13 cellular contexts compared by ENCODE assay signal in genomic region chr2:68901199-68901515, GRCh38. TPM values are rescaled to one million over a fixed set of nuclear protein-coding genes. Genes with fewer than 3 reads are reported as not detected.
DNase-seq lines count a peak whose midpoint lies in the region; ATAC-seq and TF ChIP-seq lines count a peak whose summit lies in the region.
"Had no signal": no experiment of that assay in that cellular context is flagged by ENCODE, and none has a peak within 500 bp of the region (broad histone marks: within the 10 kb centered on the region; RNA-seq: fewer than 3 reads in every experiment).

No MANE protein-coding gene starts in this region.

- CTCF ChIA-PET in Caco-2 (lab: Charles Lee) = interaction anchor here (1.1 to 1.3 kb wide), 2 partner anchors 149 to 192 kb away, joined by 3 read pairs; no protein-coding TSS in a partner anchor

- peaks cover 9% of the 10 kb centered on the region for H3K27me3 Mint-ChIP-seq in Caco-2 (ENCODE audit: insufficient read depth, unreplicated experiment)
- H3K27me3 Mint-ChIP-seq: dendritic cell treated with granulocyte-macrophage colony-stimulating factor and Interleukin-4, amounts not matched to agents 40 ng/mL and 50 ng/mL, for 4 days had no signal

- H3K36me3 Mint-ChIP-seq in Caco-2 (ENCODE audit: insufficient read depth, unreplicated experiment) = no peaks in the 10 kb centered on the region

- H3K4me1 Mint-ChIP-seq in Caco-2 (ENCODE audit: low read depth, unreplicated experiment) = no peaks in the 10 kb centered on the region

- H3K4me3 Mint-ChIP-seq in Caco-2 (ENCODE audit: unreplicated experiment) = no peak overlapping the region
- H3K4me3 Mint-ChIP-seq: dendritic cell treated with granulocyte-macrophage colony-stimulating factor and Interleukin-4, amounts not matched to agents 40 ng/mL and 50 ng/mL, for 4 days had no signal

- WGBS in aorta, 2 donors = 81% methylated on average over 4 of the region's 4 CpGs

- H3K36me3 ChIP-seq in Caco-2 (ENCODE audit: control insufficient read depth, insufficient read depth, low read length) = no peaks in the 10 kb centered on the region
- no peaks in the 10 kb centered on the region for H3K36me3 ChIP-seq in aorta (ENCODE audit: control insufficient read depth in 1 of 2, insufficient read depth in 2 of 2, low read length in 1 of 2)

- intact Hi-C loops in Caco-2 (cut with micrococcal nuclease; ENCODE audit: unreplicated experiment) = loop anchor here (1.0 kb wide), 2 partner anchors 150 to 192 kb away; no protein-coding TSS in a partner anchor
- intact Hi-C loops in aorta (cut with DNase I) = no loop called here

- peak in 1 of 2 experiments; percentile 35 for DNase-seq in Caco-2
- peak in 1 of 2 experiments; percentile 57 for DNase-seq in HL-60 (ENCODE audit: low read depth in 1 of 2, low spot score in 1 of 2)
- DNase-seq in iPS DF 4.7 (ENCODE audit: extremely low read depth, low spot score) = peak; percentile 51
- no peak for DNase-seq in NCI-H446 treated with DMSO at 0.1 percent for 48 hours (lab: John Stamatoyannopoulos, UW)
- DNase-seq in SHP77 treated with DMSO at 0.1 percent for 48 hours (lab: John Stamatoyannopoulos, UW) = no peak
- no peak for DNase-seq in aorta
- no peak for DNase-seq in activated CD4-positive, alpha-beta T cell treated with anti-CD3 and anti-CD28 coated beads, Interleukin-2, amount 50 U/mL, for 48 hours
- DNase-seq: activated CD4-positive, CD25-positive, alpha-beta regulatory T cell; activated gamma-delta T cell treated with Interleukin-2 at 50 U/mL for 16 hours; hippocampal formation; NCI-H1417 treated with DMSO at 0.1 percent for 48 hours had no signal

- H3K4me1 ChIP-seq in Caco-2 (no peaks in the 10 kb centered on the region), aorta (ENCODE audit: control insufficient read depth in 1 of 2, insufficient read depth in 2 of 2, low read length in 2 of 2) (no peaks in the 10 kb centered on the region)

- H3K27ac Mint-ChIP-seq in Caco-2 (ENCODE audit: unreplicated experiment) = no peak overlapping the region

- peak; percentile 37 to 43 for TF ChIP-seq CTCF in Caco-2 (IDR thresholded peaks at IDR 0.05; ENCODE audit: insufficient read depth in 1 of 2, low read depth in 1 of 2, low read length in 1 of 2, severe bottlenecking in 1 of 2, unreplicated experiment in 1 of 2)
- TF ChIP-seq CTCF in HL-60 (IDR thresholded peaks at IDR 0.05; ENCODE audit: insufficient read depth, low read length) = peak; percentile 29
- TF ChIP-seq CTCF in VCaP (conservative IDR thresholded peaks at IDR 0.05) = peak; percentile 44

- no TSS peak for BruUV-seq in Caco-2 (replicated peaks; lab: Mats Ljungman, UMichigan)

- H3K9me3 ChIP-seq in Caco-2 (peaks cover 6% of the 10 kb centered on the region), aorta (ENCODE audit: control insufficient read depth, low read length) (peaks cover 5% of the 10 kb centered on the region)

- H3K27me3 ChIP-seq in Caco-2 (replicated peaks; ENCODE audit: control insufficient read depth, insufficient read depth, low read length) = no peaks in the 10 kb centered on the region
- no peaks in the 10 kb centered on the region for H3K27me3 ChIP-seq in HL-60 (ENCODE audit: insufficient read depth, poor library complexity, severe bottlenecking)
- peaks cover 0 to 1% of the 10 kb centered on the region in 2 donors for H3K27me3 ChIP-seq in aorta (ENCODE audit: control insufficient read depth in 1 of 2, insufficient read depth in 2 of 2, low read length in 1 of 2)

- H3K27ac ChIP-seq in HL-60 (replicated peaks) (no peak overlapping the region), VCaP (no peak overlapping the region), aorta (ENCODE audit: low read depth in 1 of 2, low read length in 2 of 2) (no peak overlapping the region)

- peaks cover 22% of the 10 kb centered on the region for H3K9me3 Mint-ChIP-seq in Caco-2 (ENCODE audit: unreplicated experiment)

- POLR2A ChIA-PET in Caco-2 (lab: Charles Lee) = no interaction called here

- ATAC-seq in aorta (ENCODE audit: low FRiP score) = no peak

- H3K4me3 ChIP-seq in Caco-2 (ENCODE audit: low read depth, low read length) (no peak overlapping the region), HL-60 (replicated peaks; ENCODE audit: insufficient read depth, low read length) (no peak overlapping the region), aorta (ENCODE audit: low read length in 2 of 2) (no peak overlapping the region)

RNA-seq across cellular contexts. Expression of gene BMP10, which starts 30.0 kb away (rescaled TPM):
- total RNA-seq in Caco-2 (2022) (not detected in 2 replicates), aorta (not detected)
- not detected for polyA plus RNA-seq in aorta

RNA-seq across cellular contexts. Expression of gene GKN2, which starts 51.5 kb away (rescaled TPM):
- total RNA-seq in Caco-2 (2022) = not detected in 2 replicates
- total RNA-seq in aorta = not detected
- polyA plus RNA-seq in aorta = 1 to 10 TPM; 1.5 to 1.9 TPM
